ENCODE assay signal across 20 cellular contexts in the genomic region with DNA sequence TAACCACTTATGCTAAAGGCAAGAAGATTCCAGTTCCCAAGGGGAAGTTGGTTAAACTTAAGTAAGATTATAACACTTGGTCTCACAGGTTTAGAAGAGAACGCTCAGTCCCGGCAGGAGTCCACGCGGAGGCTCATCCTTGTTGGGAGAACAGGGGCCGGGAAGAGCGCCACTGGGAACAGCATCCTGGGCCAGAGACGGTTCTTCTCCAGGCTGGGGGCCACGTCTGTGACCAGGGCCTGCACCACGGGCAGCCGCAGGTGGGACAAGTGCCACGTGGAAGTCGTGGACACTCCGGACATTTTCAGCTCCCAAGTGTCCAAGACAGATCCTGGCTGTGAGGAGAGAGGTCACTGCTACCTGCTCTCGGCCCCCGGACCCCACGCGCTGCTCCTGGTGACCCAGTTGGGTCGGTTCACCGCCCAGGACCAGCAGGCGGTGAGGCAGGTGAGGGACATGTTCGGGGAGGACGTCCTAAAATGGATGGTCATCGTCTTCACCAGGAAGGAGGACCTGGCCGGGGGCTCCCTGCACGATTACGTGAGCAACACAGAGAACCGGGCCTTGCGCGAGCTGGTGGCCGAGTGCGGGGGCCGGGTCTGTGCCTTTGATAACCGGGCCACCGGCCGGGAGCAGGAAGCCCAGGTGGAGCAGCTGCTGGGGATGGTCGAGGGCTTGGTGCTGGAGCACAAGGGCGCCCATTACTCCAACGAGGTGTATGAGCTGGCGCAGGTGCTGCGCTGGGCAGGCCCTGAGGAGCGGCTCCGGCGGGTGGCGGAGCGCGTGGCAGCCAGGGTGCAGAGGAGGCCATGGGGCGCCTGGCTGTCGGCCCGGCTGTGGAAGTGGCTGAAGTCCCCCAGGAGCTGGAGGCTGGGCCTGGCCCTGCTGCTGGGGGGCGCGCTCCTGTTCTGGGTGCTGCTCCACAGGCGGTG. TPM values are rescaled to one million over a fixed set of nuclear protein-coding genes. Genes with fewer than 3 reads are reported as not detected.
DNase-seq lines count a peak whose midpoint lies in the region; ATAC-seq and TF ChIP-seq lines count a peak whose summit lies in the region.
"Had no signal": no experiment of that assay in that cellular context is flagged by ENCODE, and none has a peak within 500 bp of the region (broad histone marks: within the 10 kb centered on the region; RNA-seq: fewer than 3 reads in every experiment).

No MANE protein-coding gene starts in this region.

- peaks cover 0 to 6% (median 2%) of the 10 kb centered on the region in 4 donors for H3K4me1 ChIP-seq in stomach
- H3K4me1 ChIP-seq: parathyroid adenoma had no signal

- intact Hi-C loops in CD4-positive, alpha-beta T cell (cut with DNase I, micrococcal nuclease) = loop anchor here (5.0 kb wide), 3 partner anchors 32 to 43 kb away; no protein-coding TSS in a partner anchor
- intact Hi-C loops in activated T-helper 2 cell treated with anti-CD3 and anti-CD28 coated beads, Interferon-gamma antibody, Interleukin-2, Interleukin-4, amounts not matched to agents 10 μg/mL and 5 μg/mL and 100 μg/mL, durations not matched to agents 14 hours and 24 hours and 36 hours (cut with micrococcal nuclease) = no loop called here
- intact Hi-C loops in stomach (cut with DNase I; ENCODE audit: low total_unique reads) = no loop called here

- WGBS in stomach, 5 donors = 90 to 94% (median 92%) methylated on average over 34 to 52 of the region's 52 CpGs

- no peaks in the 10 kb centered on the region for H3K27me3 Mint-ChIP-seq in T-helper 2 cell treated with Interferon-gamma antibody and Interleukin-4, amounts not matched to agents 5 μg/mL and 100 μg/mL, for 36 hours (ENCODE audit: low read depth)
- H3K27me3 Mint-ChIP-seq in CD4-positive, alpha-beta T cell = no peaks in the 10 kb centered on the region
- no peaks in the 10 kb centered on the region for H3K27me3 Mint-ChIP-seq in activated T-helper 2 cell treated with anti-CD3 and anti-CD28 coated beads, Interferon-gamma antibody, Interleukin-2, Interleukin-4, amounts not matched to agents 10 μg/mL and 5 μg/mL and 100 μg/mL, durations not matched to agents 14 hours and 24 hours and 36 hours (ENCODE audit: low read depth)
- no peaks in the 10 kb centered on the region for H3K27me3 Mint-ChIP-seq in naive thymus-derived CD8-positive, alpha-beta T cell

- CTCF ChIA-PET in CD4-positive, alpha-beta T cell (lab: Charles Lee) = interaction anchor here (1.2 to 2.0 kb wide), 2 partner anchors 12 to 151 kb away, joined by 3 to 6 read pairs; no protein-coding TSS in a partner anchor

- no peak for DNase-seq in T-helper 2 cell treated with Interferon-gamma antibody and Interleukin-4, amounts not matched to agents 5 μg/mL and 100 μg/mL, for 36 hours (ENCODE audit: low spot score)
- no peak for DNase-seq in T-helper 2 cell
- no peak for DNase-seq in CD4-positive, alpha-beta T cell
- no peak for DNase-seq in activated T-helper 2 cell treated with anti-CD3 and anti-CD28 coated beads, Interferon-gamma antibody, Interleukin-2, Interleukin-4, amounts not matched to agents 10 μg/mL and 5 μg/mL and 100 μg/mL, durations not matched to agents 14 hours and 24 hours and 36 hours (ENCODE audit: low spot score)
- no peak for DNase-seq in naive thymus-derived CD8-positive, alpha-beta T cell
- no peak for DNase-seq in stomach
- DNase-seq: activated gamma-delta T cell treated with Interleukin-2 at 50 U/mL for 16 hours, Kasumi-1, NCI-H1105 treated with DMSO at 0.1 percent for 48 hours, NCI-H2171, NCI-H526 treated with DMSO at 0.1 percent for 48 hours, upper lobe of right lung had no signal

- TF ChIP-seq POLR2A in stomach (IDR thresholded peaks at IDR 0.05) = no peak

- peak overlapping the region; percentile 97 for H3K4me3 Mint-ChIP-seq in T-helper 2 cell treated with Interferon-gamma antibody and Interleukin-4, amounts not matched to agents 5 μg/mL and 100 μg/mL, for 36 hours
- peak overlapping the region; percentile 100 for H3K4me3 Mint-ChIP-seq in CD4-positive, alpha-beta T cell
- peak overlapping the region; percentile 22 for H3K4me3 Mint-ChIP-seq in activated T-helper 2 cell treated with anti-CD3 and anti-CD28 coated beads, Interferon-gamma antibody, Interleukin-2, Interleukin-4, amounts not matched to agents 10 μg/mL and 5 μg/mL and 100 μg/mL, durations not matched to agents 14 hours and 24 hours and 36 hours (ENCODE audit: low read depth)
- peak overlapping the region; percentile 92 to 100 (median 97) for H3K4me3 Mint-ChIP-seq in naive thymus-derived CD8-positive, alpha-beta T cell
- H3K4me3 Mint-ChIP-seq: WTC11 had no signal

- peaks cover 5% of the 10 kb centered on the region for H3K9me3 Mint-ChIP-seq in T-helper 2 cell treated with Interferon-gamma antibody and Interleukin-4, amounts not matched to agents 5 μg/mL and 100 μg/mL, for 36 hours
- H3K9me3 Mint-ChIP-seq in CD4-positive, alpha-beta T cell = peaks cover 11% of the 10 kb centered on the region
- no peaks in the 10 kb centered on the region for H3K9me3 Mint-ChIP-seq in activated T-helper 2 cell treated with anti-CD3 and anti-CD28 coated beads, Interferon-gamma antibody, Interleukin-2, Interleukin-4, amounts not matched to agents 10 μg/mL and 5 μg/mL and 100 μg/mL, durations not matched to agents 14 hours and 24 hours and 36 hours
- peaks cover 0 to 4% (median 2%) of the 10 kb centered on the region in 9 donors for H3K9me3 Mint-ChIP-seq in naive thymus-derived CD8-positive, alpha-beta T cell
- H3K9me3 Mint-ChIP-seq: WTC11 had no signal

- peaks cover 0 to 13% (median 10%) of the 10 kb centered on the region in 4 donors for H3K36me3 ChIP-seq in stomach

- peak overlapping the region; percentile 21 for H3K27ac Mint-ChIP-seq in T-helper 2 cell treated with Interferon-gamma antibody and Interleukin-4, amounts not matched to agents 5 μg/mL and 100 μg/mL, for 36 hours
- H3K27ac Mint-ChIP-seq in CD4-positive, alpha-beta T cell = peak overlapping the region; percentile 87
- H3K27ac Mint-ChIP-seq in activated T-helper 2 cell treated with anti-CD3 and anti-CD28 coated beads, Interferon-gamma antibody, Interleukin-2, Interleukin-4, amounts not matched to agents 10 μg/mL and 5 μg/mL and 100 μg/mL, durations not matched to agents 14 hours and 24 hours and 36 hours = no peak overlapping the region
- H3K27ac Mint-ChIP-seq in naive thymus-derived CD8-positive, alpha-beta T cell = peak overlapping the region; percentile 72 to 99 (median 96)
- H3K27ac Mint-ChIP-seq: WTC11 had no signal

- peaks cover 50% of the 10 kb centered on the region for H3K4me1 Mint-ChIP-seq in T-helper 2 cell treated with Interferon-gamma antibody and Interleukin-4, amounts not matched to agents 5 μg/mL and 100 μg/mL, for 36 hours (ENCODE audit: low read depth)
- H3K4me1 Mint-ChIP-seq in CD4-positive, alpha-beta T cell (ENCODE audit: low read depth) = peaks cover 83% of the 10 kb centered on the region
- peaks cover 61% of the 10 kb centered on the region for H3K4me1 Mint-ChIP-seq in activated T-helper 2 cell treated with anti-CD3 and anti-CD28 coated beads, Interferon-gamma antibody, Interleukin-2, Interleukin-4, amounts not matched to agents 10 μg/mL and 5 μg/mL and 100 μg/mL, durations not matched to agents 14 hours and 24 hours and 36 hours (ENCODE audit: low read depth)
- peaks cover 43 to 87% (median 81%) of the 10 kb centered on the region in 4 donors for H3K4me1 Mint-ChIP-seq in naive thymus-derived CD8-positive, alpha-beta T cell
- H3K4me1 Mint-ChIP-seq: WTC11 had no signal

- no peaks in the 10 kb centered on the region for H3K27me3 ChIP-seq in CD4-positive, alpha-beta T cell (ENCODE audit: control insufficient read depth, insufficient read depth, low read length)
- H3K27me3 ChIP-seq in stomach = no peaks in the 10 kb centered on the region
- H3K27me3 ChIP-seq: upper lobe of right lung had no signal

- peak overlapping the region; percentile 81 for H3K27ac ChIP-seq in CD4-positive, alpha-beta T cell (ENCODE audit: low read depth, low read length)
- no peak overlapping the region for H3K27ac ChIP-seq in stomach
- H3K27ac ChIP-seq: parathyroid adenoma, upper lobe of right lung had no signal

- H3K4me3 ChIP-seq in stomach = peak overlapping the region in 1 of 4 donors; percentile 16
- H3K4me3 ChIP-seq: lung had no signal

- TF ChIP-seq CTCF in CD4-positive, alpha-beta T cell (IDR thresholded peaks at IDR 0.05) = no peak
- no peak for TF ChIP-seq CTCF in stomach (IDR thresholded peaks at IDR 0.05)

- ATAC-seq in CD4-positive, alpha-beta T cell (ENCODE audit: poor library complexity) = no peak
- ATAC-seq in naive thymus-derived CD8-positive, alpha-beta T cell = no peak
- ATAC-seq in GM21825 (IDR thresholded peaks at IDR 0.05; ENCODE audit: unreplicated experiment) = no peak
- ATAC-seq in GM19467 (IDR thresholded peaks at IDR 0.05; ENCODE audit: unreplicated experiment) = no peak
- ATAC-seq: sciatic nerve, upper lobe of right lung, WTC11 had no signal

- TF ChIP-seq EP300 in stomach (IDR thresholded peaks at IDR 0.05) = no peak

- H3K36me3 Mint-ChIP-seq in T-helper 2 cell treated with Interferon-gamma antibody and Interleukin-4, amounts not matched to agents 5 μg/mL and 100 μg/mL, for 36 hours (ENCODE audit: low read depth) = peaks cover 79% of the 10 kb centered on the region
- peaks cover 98% of the 10 kb centered on the region for H3K36me3 Mint-ChIP-seq in CD4-positive, alpha-beta T cell (ENCODE audit: low read depth)
- peaks cover 83% of the 10 kb centered on the region for H3K36me3 Mint-ChIP-seq in activated T-helper 2 cell treated with anti-CD3 and anti-CD28 coated beads, Interferon-gamma antibody, Interleukin-2, Interleukin-4, amounts not matched to agents 10 μg/mL and 5 μg/mL and 100 μg/mL, durations not matched to agents 14 hours and 24 hours and 36 hours (ENCODE audit: low read depth)
- peaks cover 52 to 84% (median 81%) of the 10 kb centered on the region in 3 donors for H3K36me3 Mint-ChIP-seq in naive thymus-derived CD8-positive, alpha-beta T cell
- H3K36me3 Mint-ChIP-seq: WTC11 had no signal

- POLR2A ChIA-PET in CD4-positive, alpha-beta T cell (lab: Charles Lee) = interaction anchor here (0.6 to 5.3 kb wide), 5 partner anchors 19 to 269 kb away, joined by 3 to 65 read pairs (median 3); no protein-coding TSS in a partner anchor
- POLR2A ChIA-PET in naive thymus-derived CD8-positive, alpha-beta T cell (lab: Charles Lee) = interaction anchor here (0.6 to 11.9 kb wide), 18 partner anchors 15 to 269 kb away, joined by 3 to 323 read pairs (median 36); partner anchors contain the start of genes GIMAP2, GIMAP4, GIMAP5 and GIMAP6

- peaks cover 23% of the 10 kb centered on the region for H3K9me3 ChIP-seq in CD4-positive, alpha-beta T cell (ENCODE audit: control insufficient read depth, low read length)
- H3K9me3 ChIP-seq in stomach = no peaks in the 10 kb centered on the region
- H3K9me3 ChIP-seq: upper lobe of right lung had no signal

RNA-seq across cellular contexts. Expression of gene GIMAP1, which starts 3.8 kb away (rescaled TPM):
- total RNA-seq in CD4-positive, alpha-beta T cell = 1 to 10 TPM; 8.0 to 8.1 TPM
- total RNA-seq in activated T-helper 2 cell treated with anti-CD3 and anti-CD28 coated beads, Interferon-gamma antibody, Interleukin-2, Interleukin-4, amounts not matched to agents 10 μg/mL and 5 μg/mL and 100 μg/mL, durations not matched to agents 14 hours and 24 hours and 36 hours = 3.9 and 4.5 TPM in 2 replicates
- 100 to 1,000 TPM; 119 TPM for total RNA-seq in naive thymus-derived CD8-positive, alpha-beta T cell
- polyA plus RNA-seq in naive thymus-derived CD8-positive, alpha-beta T cell = 10 to 100 TPM; 48.0 to 87.4 (median 67.1) TPM
- total RNA-seq in stomach = 1 to 10 TPM in 3 of 5 donors, under 1 TPM in 1, not detected in 1; 0.45 to 5.8 (median 4.7) TPM
- polyA plus RNA-seq in stomach = 1 to 10 TPM; 2.3 to 2.7 (median 2.4) TPM
- total RNA-seq: A172, WTC11 had no signal
- polyA plus RNA-seq: BJ had no signal

RNA-seq across cellular contexts. Expression of gene GIMAP5, which starts 17.0 kb away (rescaled TPM):
- total RNA-seq in CD4-positive, alpha-beta T cell = 10 to 100 TPM; 31.3 to 35.2 TPM
- 42.9 and 46.7 TPM in 2 replicates for total RNA-seq in activated T-helper 2 cell treated with anti-CD3 and anti-CD28 coated beads, Interferon-gamma antibody, Interleukin-2, Interleukin-4, amounts not matched to agents 10 μg/mL and 5 μg/mL and 100 μg/mL, durations not matched to agents 14 hours and 24 hours and 36 hours
- total RNA-seq in naive thymus-derived CD8-positive, alpha-beta T cell = 100 to 1,000 TPM; 342 to 364 TPM
- polyA plus RNA-seq in naive thymus-derived CD8-positive, alpha-beta T cell = 100 to 1,000 TPM; 320 to 506 (median 401) TPM
- 10 to 100 TPM in 4 of 5 donors, 1 to 10 TPM in 1; 7.0 to 25.2 (median 20.9) TPM for total RNA-seq in stomach
- 10 to 100 TPM; 10.0 to 16.3 (median 14.0) TPM for polyA plus RNA-seq in stomach
- total RNA-seq: A172 had no signal
- polyA plus RNA-seq: BJ had no signal

RNA-seq across cellular contexts. Expression of gene GIMAP2, which starts 34.7 kb away (rescaled TPM):
- total RNA-seq in CD4-positive, alpha-beta T cell = 10 to 100 TPM; 64.1 to 65.1 TPM
- total RNA-seq in activated T-helper 2 cell treated with anti-CD3 and anti-CD28 coated beads, Interferon-gamma antibody, Interleukin-2, Interleukin-4, amounts not matched to agents 10 μg/mL and 5 μg/mL and 100 μg/mL, durations not matched to agents 14 hours and 24 hours and 36 hours = 29.3 and 30.5 TPM in 2 replicates
- total RNA-seq in naive thymus-derived CD8-positive, alpha-beta T cell = 100 to 1,000 TPM; 231 to 238 TPM
- polyA plus RNA-seq in naive thymus-derived CD8-positive, alpha-beta T cell = 100 to 1,000 TPM in 1 of 3 donors, 10 to 100 TPM in 2; 89.3 to 102 (median 93.8) TPM
- 1 to 10 TPM in 3 of 5 donors, under 1 TPM in 1, not detected in 1; 0.58 to 8.3 (median 3.6) TPM for total RNA-seq in stomach
- polyA plus RNA-seq in stomach = 1 to 10 TPM; 2.6 to 5.3 (median 4.4) TPM

Comparison
In these comparisons a context has a peak if more than half of its experiments do, and no peak if none do; other contexts are left out.
1. H3K4me3 Mint-ChIP-seq: peak in every context shown above with its lines; median percentile 100 in CD4-positive, alpha-beta T cell; 97 in T-helper 2 cell treated with Interferon-gamma antibody and Interleukin-4, amounts not matched to agents 5 μg/mL and 100 μg/mL, for 36 hours; 97 in naive thymus-derived CD8-positive, alpha-beta T cell; 22 in activated T-helper 2 cell treated with anti-CD3 and anti-CD28 coated beads, Interferon-gamma antibody, Interleukin-2, Interleukin-4, amounts not matched to agents 10 μg/mL and 5 μg/mL and 100 μg/mL, durations not matched to agents 14 hours and 24 hours and 36 hours.
2. RNA of gene GIMAP1, which starts 3.8 kb away (total RNA-seq): 119 TPM in naive thymus-derived CD8-positive, alpha-beta T cell; 8.0 to 8.1 TPM in CD4-positive, alpha-beta T cell, 0.45 to 5.8 TPM in stomach and 3.9 to 4.5 TPM in activated T-helper 2 cell treated with anti-CD3 and anti-CD28 coated beads, Interferon-gamma antibody, Interleukin-2, Interleukin-4, amounts not matched to agents 10 μg/mL and 5 μg/mL and 100 μg/mL, durations not matched to agents 14 hours and 24 hours and 36 hours; every median in the first group is over 10 times any median in the second.
3. intact Hi-C loops: an anchor here in CD4-positive, alpha-beta T cell (5.0 kb wide); none called in activated T-helper 2 cell treated with anti-CD3 and anti-CD28 coated beads, Interferon-gamma antibody, Interleukin-2, Interleukin-4, amounts not matched to agents 10 μg/mL and 5 μg/mL and 100 μg/mL, durations not matched to agents 14 hours and 24 hours and 36 hours and stomach.